ENCODE assay signal across 8 cellular contexts in genomic region chr1:156747737-156748669, GRCh38. TPM values are rescaled to one million over a fixed set of nuclear protein-coding genes. Genes with fewer than 3 reads are reported as not detected.
A peak's percentile ranks its signal among the peaks of the same experiment; 100 is the strongest.
DNase-seq lines count a peak whose midpoint lies in the region; ATAC-seq and TF ChIP-seq lines count a peak whose summit lies in the region.

No MANE protein-coding gene starts in this region.

- H3K4me3 ChIP-seq in epithelial cell of proximal tubule (ENCODE audit: low read depth, low read length) = peak overlapping the region; percentile 97
- peak overlapping the region; percentile 83 for H3K4me3 ChIP-seq in parathyroid adenoma (ENCODE audit: low read depth, low read length)

- H3K9ac ChIP-seq in ES-I3 (ENCODE audit: low read depth, low read length) = peak overlapping the region; percentile 53
- no peak overlapping the region for H3K9ac ChIP-seq in parathyroid adenoma

- DNase-seq in RKO (ENCODE audit: low spot score) (peak; percentile 70), epithelial cell of proximal tubule (ENCODE audit: low read depth) (no peak), OCI-M1 (lab: John Stamatoyannopoulos, UW) (no peak), NCI-H345 (lab: John Stamatoyannopoulos, UW) (no peak)

- no peaks in the 10 kb centered on the region; the same call in 1 of the 2 replicates for H3K36me3 ChIP-seq in ES-I3 (ENCODE audit: insufficient read depth, low read length)
- H3K36me3 ChIP-seq in parathyroid adenoma (ENCODE audit: control insufficient read depth, insufficient read depth, low read length) = no peaks in the 10 kb centered on the region

- H3K27me3 ChIP-seq in parathyroid adenoma (ENCODE audit: control insufficient read depth, insufficient read depth, low read length) = no peaks in the 10 kb centered on the region

- H3K9me3 ChIP-seq in ES-I3 (ENCODE audit: control insufficient read depth, insufficient read depth, low read length) (no peaks in the 10 kb centered on the region), parathyroid adenoma (ENCODE audit: control insufficient read depth, low read length) (no peaks in the 10 kb centered on the region)

- H3K4me1 ChIP-seq in ES-I3 (ENCODE audit: insufficient read depth, low read length) (peaks cover 45% of the 10 kb centered on the region), parathyroid adenoma (peaks cover 21% of the 10 kb centered on the region)

- no peak for ATAC-seq in HG03196 (IDR thresholded peaks at IDR 0.05; ENCODE audit: unreplicated experiment)
- no peak for ATAC-seq in GM18868 (IDR thresholded peaks at IDR 0.05; ENCODE audit: unreplicated experiment)

- TF ChIP-seq CTCF in epithelial cell of proximal tubule (conservative IDR thresholded peaks at IDR 0.05; ENCODE audit: low read depth, low read length) (no peak), parathyroid adenoma (IDR thresholded peaks at IDR 0.05) (no peak)

- no peak overlapping the region for H2AFZ ChIP-seq in parathyroid adenoma

- peak overlapping the region; percentile 99 for H3K27ac ChIP-seq in parathyroid adenoma

- peak overlapping the region; percentile 80 for H3K4me2 ChIP-seq in parathyroid adenoma (ENCODE audit: low read length)

- H3K79me2 ChIP-seq in parathyroid adenoma = peaks cover 33% of the 10 kb centered on the region

RNA-seq across cellular contexts. Expression of gene HDGF, which starts 3.5 kb away (rescaled TPM):
- 279 and 348 TPM in 2 replicates for total RNA-seq in epithelial cell of proximal tubule

RNA-seq across cellular contexts. Expression of gene MRPL24, which starts 7.1 kb away (rescaled TPM):
- 47.7 and 65.8 TPM in 2 replicates for total RNA-seq in epithelial cell of proximal tubule

RNA-seq across cellular contexts. Expression of gene PRCC, which starts 19.3 kb away (rescaled TPM):
- total RNA-seq in epithelial cell of proximal tubule = 49.5 and 51.2 TPM in 2 replicates

RNA-seq across cellular contexts. Expression of gene ISG20L2, which starts 19.4 kb away (rescaled TPM):
- 19.4 and 26.4 TPM in 2 replicates for total RNA-seq in epithelial cell of proximal tubule

RNA-seq across cellular contexts. Expression of gene METTL25B, which starts 19.7 kb away (rescaled TPM):
- total RNA-seq in epithelial cell of proximal tubule = 6.9 and 19.9 TPM in 2 replicates
